Comparison of ENCODE assay signal across 2 cellular contexts in the genomic region with DNA sequence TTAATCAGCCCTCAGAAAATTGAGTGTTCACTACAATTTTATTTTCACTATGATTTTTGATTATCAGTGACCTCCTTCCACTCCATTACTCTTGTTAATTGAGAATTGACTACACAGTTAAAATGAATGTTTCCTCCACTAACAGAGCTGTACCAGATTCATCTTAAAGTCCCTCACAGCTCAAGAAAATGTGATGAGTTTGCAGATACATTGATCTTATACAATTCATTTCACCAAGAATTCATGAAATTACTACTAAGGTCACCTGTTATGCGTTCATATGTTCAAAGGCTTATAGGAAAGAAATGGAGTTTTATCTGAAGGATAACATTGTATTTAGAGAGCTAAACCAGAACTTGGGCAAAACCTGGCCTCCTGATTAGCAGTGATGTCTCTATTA.
A peak's percentile ranks its signal among the peaks of the same experiment; 100 is the strongest.
TF ChIP-seq lines count a peak whose summit lies in the region.

No MANE protein-coding gene starts in this region.

TF ChIP-seq in HepG2, 621 proteins besides CTCF, POLR2A, EP300 and RAD21:
- no peak for TF ChIP-seq PATZ1 (CRISPR knock-in tag; IDR thresholded peaks at IDR 0.05)
- TF ChIP-seq MAFK (conservative IDR thresholded peaks at IDR 0.05 in 1 of 2, IDR thresholded peaks at IDR 0.05 in 1 of 2; ENCODE audit: low read length in 2 of 2): peak; percentile 45 to 64
- TF ChIP-seq MAFF (IDR thresholded peaks at IDR 0.05; ENCODE audit: low read depth, low read length): peak; percentile 48
TF ChIP-seq in HepG2: peak in this region for 2.

TF ChIP-seq in IMR-90, 13 proteins besides CTCF, POLR2A, EP300 and RAD21:
- TF ChIP-seq CEBPB (IDR thresholded peaks at IDR 0.05; ENCODE audit: low read depth, low read length) (no peak), MAFK (IDR thresholded peaks at IDR 0.05; ENCODE audit: low read depth, low read length) (peak; percentile 13; the same call in 1 of the 2 replicates)
